16 cellular contexts compared by ENCODE assay signal in the genomic region with DNA sequence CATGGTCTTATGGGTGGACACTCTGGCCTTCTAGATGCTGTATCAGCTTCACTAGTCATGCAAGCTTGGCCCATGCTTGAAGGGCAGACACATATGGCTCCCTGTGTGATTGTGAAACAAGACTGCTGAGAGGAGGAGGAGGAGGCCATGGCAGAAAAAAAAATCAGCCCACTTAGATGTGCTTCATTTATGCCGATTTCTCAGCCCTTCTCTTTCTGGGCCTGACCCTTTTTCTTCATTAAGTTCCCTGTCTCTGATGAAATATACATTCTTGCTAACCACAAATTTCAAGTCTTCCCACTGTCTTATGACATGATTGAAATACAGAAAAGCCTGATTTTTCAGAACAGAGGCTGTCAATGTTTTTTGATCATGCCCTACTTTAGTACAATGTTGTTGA.
DNase-seq lines count a peak whose midpoint lies in the region; ATAC-seq and TF ChIP-seq lines count a peak whose summit lies in the region.
"Had no signal": no experiment of that assay in that cellular context is flagged by ENCODE, and none has a peak within 500 bp of the region (broad histone marks: within the 10 kb centered on the region; RNA-seq: fewer than 3 reads in every experiment).

No MANE protein-coding gene starts in this region.

- H3K4me3 ChIP-seq in SK-N-SH (ENCODE audit: low read depth in 2 of 2, low read length in 1 of 2) (no peak overlapping the region), brain microvascular endothelial cell (ENCODE audit: low read depth, low read length) (no peak overlapping the region)

- ATAC-seq in SK-N-SH treated with all-trans-retinoic acid at 6 μM for 48 hours (no peak), foreskin keratinocyte (no peak), HG02884 (IDR thresholded peaks at IDR 0.05; ENCODE audit: unreplicated experiment) (no peak)

- no peak for TF ChIP-seq EP300 in SK-N-SH (IDR thresholded peaks at IDR 0.05; ENCODE audit: borderline replicate concordance in 1 of 2, low read depth in 1 of 2, low read length in 1 of 2)

- no peaks in the 10 kb centered on the region for H4K20me1 ChIP-seq in SK-N-SH (ENCODE audit: insufficient read depth)

- peak overlapping the region; percentile 11; the same call in 1 of the 2 replicates for H3K4me2 ChIP-seq in SK-N-SH

- H3K36me3 ChIP-seq in SK-N-SH (replicated peaks in 1 of 2; ENCODE audit: control insufficient read depth in 1 of 2, insufficient read depth in 2 of 2, low read length in 1 of 2): no peaks in the 10 kb centered on the region
- H3K36me3 ChIP-seq in brain microvascular endothelial cell (replicated peaks): no peaks in the 10 kb centered on the region

- CTCF ChIA-PET in SK-N-SH (lab: Yijun Ruan, JAX): interaction anchor here (1.3 kb wide), 1 partner anchor 79 kb away, joined by 4 read pairs; no protein-coding TSS in a partner anchor

- TF ChIP-seq CTCF in SK-N-SH (IDR thresholded peaks at IDR 0.05): no peak
- no peak for TF ChIP-seq CTCF in brain microvascular endothelial cell (IDR thresholded peaks at IDR 0.05; ENCODE audit: low read depth, low read length, missing control alignments)
- TF ChIP-seq CTCF in foreskin keratinocyte (conservative IDR thresholded peaks at IDR 0.05): no peak

- H3K9ac ChIP-seq in SK-N-SH: no peak overlapping the region

- no peaks in the 10 kb centered on the region for H3K9me2 ChIP-seq in SK-N-SH

- H3K4me1 ChIP-seq in SK-N-SH (ENCODE audit: control insufficient read depth in 1 of 2, insufficient read depth in 2 of 2, low read depth in 1 of 2, low read length in 1 of 2) (peaks cover 10 to 15% of the 10 kb centered on the region in 2 experiments; a peak in 3 of 4 replicates), foreskin keratinocyte (peaks cover 16% of the 10 kb centered on the region)

- no peaks in the 10 kb centered on the region for H3K9me3 ChIP-seq in SK-N-SH

- no peak for TF ChIP-seq RAD21 in SK-N-SH (IDR thresholded peaks at IDR 0.05; ENCODE audit: low read length)

- peak overlapping the region; percentile 47; the same call in 1 of the 2 replicates for H2AFZ ChIP-seq in SK-N-SH (ENCODE audit: low read depth)

- POLR2A ChIA-PET in SK-N-SH (lab: Yijun Ruan, JAX): no interaction called here

- 82% methylated on average over 1 of the region's 1 CpG for WGBS in SK-N-SH (ENCODE audit: low lambda C conversion rate)

- H3K27me3 ChIP-seq in SK-N-SH (ENCODE audit: insufficient read depth) (no peaks in the 10 kb centered on the region), brain microvascular endothelial cell (replicated peaks) (no peaks in the 10 kb centered on the region), foreskin keratinocyte (no peaks in the 10 kb centered on the region)

- peaks cover 21% of the 10 kb centered on the region for H3F3A ChIP-seq in SK-N-SH (replicated peaks; ENCODE audit: insufficient read depth)

- H3K27ac ChIP-seq in SK-N-SH (ENCODE audit: low read depth in 2 of 2, low read length in 1 of 2): peak overlapping the region; percentile 11 to 86; a peak in 3 of 4 replicates
- peak overlapping the region; percentile 97 for H3K27ac ChIP-seq in brain microvascular endothelial cell
- H3K27ac ChIP-seq in foreskin keratinocyte: peak overlapping the region; percentile 75
- H3K27ac ChIP-seq: 22Rv1, WERI-Rb-1 had no signal

- DNase-seq in SK-N-SH (no peak), brain microvascular endothelial cell (peak; percentile 40), foreskin keratinocyte (no peak), stromal cell of bone marrow (ENCODE audit: low read depth) (peak; percentile 74), HT-29 (ENCODE audit: low spot score) (no peak)
- no peak for DNase-seq in stimulated activated naive CD4-positive, alpha-beta T cell (lab: John Stamatoyannopoulos, UW)
- DNase-seq: activated CD4-positive, alpha-beta memory T cell treated with anti-CD3 and anti-CD28 coated beads for 36 hours; activated naive CD4-positive, alpha-beta T cell treated with anti-CD3 and anti-CD28 coated beads for 36 hours; activated T-cell treated with anti-CD3 and anti-CD28 coated beads, Interleukin-2, amount 50 U/mL, for 24 hours; mesendoderm; NCI-H1436 treated with DMSO at 0.1 percent for 48 hours; nephron progenitor cell; WERI-Rb-1 had no signal

- H3K79me2 ChIP-seq in SK-N-SH (ENCODE audit: insufficient read depth): no peaks in the 10 kb centered on the region

- in situ Hi-C loops in brain microvascular endothelial cell (cut with HindIII; ENCODE audit: low pct_ligation_motif_present, low sequenced_read_pairs): no loop called here

TF ChIP-seq in SK-N-SH, 30 proteins besides CTCF, POLR2A, EP300 and RAD21 (continues in another document):
- TF ChIP-seq NRF1 (IDR thresholded peaks at IDR 0.05; ENCODE audit: low read depth, low read length) (no peak), PBX3 (IDR thresholded peaks at IDR 0.05) (no peak), SIN3A (IDR thresholded peaks at IDR 0.05; ENCODE audit: borderline replicate concordance, low read depth, low read length) (no peak), FOSL2 (IDR thresholded peaks at IDR 0.05; ENCODE audit: borderline replicate concordance, low read depth) (no peak), GATA2 (CRISPR knock-in tag; IDR thresholded peaks at IDR 0.05) (no peak), TCF12 (IDR thresholded peaks at IDR 0.05) (no peak), FOXM1 (IDR thresholded peaks at IDR 0.05; ENCODE audit: low read depth) (no peak), CHD2 (IDR thresholded peaks at IDR 0.05; ENCODE audit: low read length, partially characterized antibody) (no peak), TAF1 (IDR thresholded peaks at IDR 0.05; ENCODE audit: borderline replicate concordance, low read depth, low read length) (no peak), NFIC (IDR thresholded peaks at IDR 0.05; ENCODE audit: borderline replicate concordance) (no peak)
- TF ChIP-seq, protein P1, sequence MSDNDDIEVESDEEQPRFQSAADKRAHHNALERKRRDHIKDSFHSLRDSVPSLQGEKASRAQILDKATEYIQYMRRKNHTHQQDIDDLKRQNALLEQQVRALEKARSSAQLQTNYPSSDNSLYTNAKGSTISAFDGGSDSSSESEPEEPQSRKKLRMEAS (IDR thresholded peaks at IDR 0.05; ENCODE audit: low read depth): no peak
- TF ChIP-seq, protein P2, sequence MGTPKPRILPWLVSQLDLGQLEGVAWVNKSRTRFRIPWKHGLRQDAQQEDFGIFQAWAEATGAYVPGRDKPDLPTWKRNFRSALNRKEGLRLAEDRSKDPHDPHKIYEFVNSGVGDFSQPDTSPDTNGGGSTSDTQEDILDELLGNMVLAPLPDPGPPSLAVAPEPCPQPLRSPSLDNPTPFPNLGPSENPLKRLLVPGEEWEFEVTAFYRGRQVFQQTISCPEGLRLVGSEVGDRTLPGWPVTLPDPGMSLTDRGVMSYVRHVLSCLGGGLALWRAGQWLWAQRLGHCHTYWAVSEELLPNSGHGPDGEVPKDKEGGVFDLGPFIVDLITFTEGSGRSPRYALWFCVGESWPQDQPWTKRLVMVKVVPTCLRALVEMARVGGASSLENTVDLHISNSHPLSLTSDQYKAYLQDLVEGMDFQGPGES (IDR thresholded peaks at IDR 0.05; ENCODE audit: low read depth, low read length): no peak

TF ChIP-seq in SK-N-SH treated with all-trans-retinoic acid at 6 μM for 48 hours, 23 proteins besides CTCF, POLR2A, EP300 and RAD21 (continues in another document):
- TF ChIP-seq, protein P3, sequence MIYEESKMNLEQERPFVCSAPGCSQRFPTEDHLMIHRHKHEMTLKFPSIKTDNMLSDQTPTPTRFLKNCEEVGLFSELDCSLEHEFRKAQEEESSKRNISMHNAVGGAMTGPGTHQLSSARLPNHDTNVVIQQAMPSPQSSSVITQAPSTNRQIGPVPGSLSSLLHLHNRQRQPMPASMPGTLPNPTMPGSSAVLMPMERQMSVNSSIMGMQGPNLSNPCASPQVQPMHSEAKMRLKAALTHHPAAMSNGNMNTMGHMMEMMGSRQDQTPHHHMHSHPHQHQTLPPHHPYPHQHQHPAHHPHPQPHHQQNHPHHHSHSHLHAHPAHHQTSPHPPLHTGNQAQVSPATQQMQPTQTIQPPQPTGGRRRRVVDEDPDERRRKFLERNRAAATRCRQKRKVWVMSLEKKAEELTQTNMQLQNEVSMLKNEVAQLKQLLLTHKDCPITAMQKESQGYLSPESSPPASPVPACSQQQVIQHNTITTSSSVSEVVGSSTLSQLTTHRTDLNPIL (CRISPR knock-in tag; IDR thresholded peaks at IDR 0.05; ENCODE audit: low read depth): no peak
- no peak for TF ChIP-seq POU6F1 (CRISPR knock-in tag; IDR thresholded peaks at IDR 0.05; ENCODE audit: borderline replicate concordance, low read depth)
- TF ChIP-seq, protein P4, sequence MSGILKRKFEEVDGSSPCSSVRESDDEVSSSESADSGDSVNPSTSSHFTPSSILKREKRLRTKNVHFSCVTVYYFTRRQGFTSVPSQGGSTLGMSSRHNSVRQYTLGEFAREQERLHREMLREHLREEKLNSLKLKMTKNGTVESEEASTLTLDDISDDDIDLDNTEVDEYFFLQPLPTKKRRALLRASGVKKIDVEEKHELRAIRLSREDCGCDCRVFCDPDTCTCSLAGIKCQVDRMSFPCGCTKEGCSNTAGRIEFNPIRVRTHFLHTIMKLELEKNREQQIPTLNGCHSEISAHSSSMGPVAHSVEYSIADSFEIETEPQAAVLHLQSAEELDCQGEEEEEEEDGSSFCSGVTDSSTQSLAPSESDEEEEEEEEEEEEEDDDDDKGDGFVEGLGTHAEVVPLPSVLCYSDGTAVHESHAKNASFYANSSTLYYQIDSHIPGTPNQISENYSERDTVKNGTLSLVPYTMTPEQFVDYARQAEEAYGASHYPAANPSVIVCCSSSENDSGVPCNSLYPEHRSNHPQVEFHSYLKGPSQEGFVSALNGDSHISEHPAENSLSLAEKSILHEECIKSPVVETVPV (CRISPR knock-in tag; IDR thresholded peaks at IDR 0.05): no peak
- TF ChIP-seq OSR1 (CRISPR knock-in tag; IDR thresholded peaks at IDR 0.05): no peak
- no peak for TF ChIP-seq ESRRG (CRISPR knock-in tag; IDR thresholded peaks at IDR 0.05)
- no peak for TF ChIP-seq ZNF70 (CRISPR knock-in tag; IDR thresholded peaks at IDR 0.05)
- TF ChIP-seq ZNF8 (CRISPR knock-in tag; IDR thresholded peaks at IDR 0.05): no peak
- no peak for TF ChIP-seq TOX (CRISPR knock-in tag; IDR thresholded peaks at IDR 0.05; ENCODE audit: borderline replicate concordance)
- TF ChIP-seq GLIS3 (CRISPR knock-in tag; IDR thresholded peaks at IDR 0.05): no peak
- no peak for TF ChIP-seq SNAI2 (CRISPR knock-in tag; IDR thresholded peaks at IDR 0.05)

Comparison
In these comparisons a context has a peak if more than half of its experiments do, and no peak if none do; other contexts are left out.
1. DNase-seq: peak in brain microvascular endothelial cell (single experiment) and stromal cell of bone marrow (single experiment); none in SK-N-SH (single experiment), foreskin keratinocyte (0 of 2), HT-29 (single experiment) and stimulated activated naive CD4-positive, alpha-beta T cell (0 of 6).
2. Peak in every context shown above with its lines, with median percentiles within 50 percentile points of each other: H3K27ac ChIP-seq.